Comparison of ENCODE assay signal across 8 cellular contexts in the genomic region with DNA sequence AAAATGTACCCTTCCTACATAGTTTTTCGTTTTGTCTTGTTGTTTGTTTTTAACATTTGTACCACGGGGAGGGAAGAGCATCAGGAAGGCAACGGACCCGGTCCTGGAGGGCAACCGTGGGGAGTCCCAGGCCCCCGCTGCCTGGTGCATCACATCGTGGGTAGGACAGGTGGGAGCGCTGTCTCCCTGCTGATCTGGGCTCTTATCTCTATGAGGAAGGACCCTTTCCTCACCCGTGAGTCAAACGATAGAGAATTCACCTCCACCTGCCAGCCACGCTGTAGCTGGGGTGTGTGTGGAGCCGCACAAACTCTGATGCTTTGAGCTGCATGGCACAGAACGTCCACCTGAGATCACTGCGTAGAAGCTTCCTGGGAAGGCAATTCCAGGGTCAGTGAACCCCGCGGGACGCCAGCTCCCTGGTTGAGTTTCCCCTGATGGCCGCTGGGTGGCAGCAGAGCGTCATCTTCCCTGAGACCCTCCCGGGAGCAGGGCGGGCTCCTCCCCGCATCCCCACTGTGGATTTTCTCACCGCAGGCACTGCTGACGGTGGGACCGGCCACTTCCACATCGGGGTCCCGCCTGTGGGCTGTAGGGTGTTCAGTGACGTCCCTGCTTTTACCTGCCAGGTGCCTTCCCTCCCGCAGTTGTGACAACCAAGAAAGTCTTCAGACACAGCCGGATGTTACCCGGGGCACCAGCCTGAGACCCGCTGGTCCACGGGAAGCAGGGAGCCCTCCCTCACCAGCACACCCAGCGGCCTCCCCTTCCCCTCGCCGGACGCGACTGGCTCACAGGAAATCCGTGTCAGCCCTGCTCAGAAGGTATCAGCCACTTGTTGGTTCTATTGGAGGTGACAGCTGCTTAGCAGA. TPM values are rescaled to one million over a fixed set of nuclear protein-coding genes. Genes with fewer than 3 reads are reported as not detected.
A peak's percentile ranks its signal among the peaks of the same experiment; 100 is the strongest.
DNase-seq lines count a peak whose midpoint lies in the region; FAIRE-seq and TF ChIP-seq lines count a peak whose summit lies in the region.

No MANE protein-coding gene starts in this region.

- no peak overlapping the region for H3K27ac ChIP-seq in AG04450 (ENCODE audit: low read depth, low read length)

- FAIRE-seq in GM18507 (lab: Jason Lieb, UNC) = peak; percentile 72

- POLR2A ChIA-PET in AG04450 (lab: Yijun Ruan, JAX) = no interaction called here

- TF ChIP-seq CTCF in AG04450 (IDR thresholded peaks at IDR 0.05; ENCODE audit: low read depth, low read length) = peak; percentile 83
- peak; percentile 86 for TF ChIP-seq CTCF in cardiac fibroblast (IDR thresholded peaks at IDR 0.05; ENCODE audit: low read depth, low read length)

- peak overlapping the region; percentile 39 for H3K4me3 ChIP-seq in AG04450 (ENCODE audit: low read depth, low read length)
- peak overlapping the region in 1 of 2 donors; percentile 28 for H3K4me3 ChIP-seq in cardiac fibroblast (replicated peaks in 1 of 2; ENCODE audit: low read depth in 2 of 2, low read length in 2 of 2)

- no peaks in the 10 kb centered on the region for H3K9me3 ChIP-seq in AG04450 (ENCODE audit: control insufficient read depth, insufficient read depth, low read length)

- DNase-seq in AG04450 (ENCODE audit: low read depth, low spot score) (peak; percentile 4), GM18507 (ENCODE audit: extremely low spot score, insufficient read length, low read depth) (peak; percentile 59), NCI-H146 treated with DMSO at 0.1 percent for 48 hours (lab: John Stamatoyannopoulos, UW; ENCODE audit: unreplicated experiment) (peak; percentile 66), cardiac fibroblast (ENCODE audit: low read depth in 2 of 2) (peak; percentile 43 to 55), left kidney (ENCODE audit: low read depth, low spot score) (peak; percentile 86), amniotic stem cell (lab: John Stamatoyannopoulos, UW) (no peak)
- DNase-seq in activated CD4-positive, CD25-positive, alpha-beta regulatory T cell (lab: John Stamatoyannopoulos, UW) = peak; percentile 30 to 52 (median 35)
- DNase-seq in stimulated activated CD4-positive, alpha-beta T cell treated with anti-CD3 and anti-CD28 coated beads, Interleukin-4, amount 100 ng/mL, for 1 hour = peak; percentile 68

- no peaks in the 10 kb centered on the region for H3K27me3 ChIP-seq in AG04450 (ENCODE audit: control insufficient read depth, insufficient read depth, low read length)

- CTCF ChIA-PET in AG04450 (lab: Charles Lee) = interaction anchor here (0.6 to 4.4 kb wide), 31 partner anchors 11 to 631 kb away, joined by 3 to 60 read pairs (median 5); partner anchors contain the start of genes ZNF582 and ZSCAN5A

RNA-seq across cellular contexts. Expression of gene ZNF787, which starts 54.7 kb away (rescaled TPM):
- 4.5 and 8.5 TPM in 2 replicates for polyA plus RNA-seq in AG04450 (2011; rRNA removed)
- polyA minus RNA-seq in AG04450 (2011; rRNA and poly(A)+ RNA removed) = 2.0 and 3.0 TPM in 2 replicates
